Comparison of ENCODE assay signal across 34 cellular contexts in genomic region chr16:17392127-17392856, GRCh38.
A peak's percentile ranks its signal among the peaks of the same experiment; 100 is the strongest.
DNase-seq lines count a peak whose midpoint lies in the region; ATAC-seq and TF ChIP-seq lines count a peak whose summit lies in the region.
"Had no signal": no experiment of that assay in that cellular context is flagged by ENCODE, and none has a peak within 500 bp of the region (broad histone marks: within the 10 kb centered on the region; RNA-seq: fewer than 3 reads in every experiment).

No MANE protein-coding gene starts in this region.

- no peaks in the 10 kb centered on the region for H3K9me3 Mint-ChIP-seq in natural killer cell
- no peaks in the 10 kb centered on the region for H3K9me3 Mint-ChIP-seq in natural killer cell treated with Interleukin-12 subunit alpha and Interleukin-12 subunit beta and Interleukin-15 and Interleukin-18, amount 100 ng/mL, for 72 hours
- no peaks in the 10 kb centered on the region for H3K9me3 Mint-ChIP-seq in dendritic cell treated with granulocyte-macrophage colony-stimulating factor and Interleukin-4, amounts not matched to agents 40 ng/mL and 50 ng/mL, for 4 days
- peaks cover 0 to 3% (median 0%) of the 10 kb centered on the region in 11 donors for H3K9me3 Mint-ChIP-seq in naive thymus-derived CD4-positive, alpha-beta T cell
- no peaks in the 10 kb centered on the region for H3K9me3 Mint-ChIP-seq in mesothelial cell of epicardium
- H3K9me3 Mint-ChIP-seq: activated T-helper 2 cell treated with anti-CD3 and anti-CD28 coated beads, Interferon-gamma antibody, Interleukin-2, Interleukin-4, amounts not matched to agents 10 μg/mL and 5 μg/mL and 100 μg/mL, durations not matched to agents 14 hours and 24 hours and 36 hours; nephron had no signal

- H3K4me3 Mint-ChIP-seq in natural killer cell (no peak overlapping the region), mesothelial cell of epicardium (no peak overlapping the region)
- no peak overlapping the region for H3K4me3 Mint-ChIP-seq in natural killer cell treated with Interleukin-12 subunit alpha and Interleukin-12 subunit beta and Interleukin-15 and Interleukin-18, amount 100 ng/mL, for 72 hours
- H3K4me3 Mint-ChIP-seq in dendritic cell treated with granulocyte-macrophage colony-stimulating factor and Interleukin-4, amounts not matched to agents 40 ng/mL and 50 ng/mL, for 4 days = no peak overlapping the region
- H3K4me3 Mint-ChIP-seq in naive thymus-derived CD4-positive, alpha-beta T cell = peak overlapping the region in 1 of 10 donors; percentile 11
- H3K4me3 Mint-ChIP-seq: activated CD4-positive, alpha-beta T cell treated with anti-CD3 and anti-CD28 coated beads for 36 hours; activated CD8-positive, alpha-beta T cell treated with anti-CD3 and anti-CD28 coated beads for 36 hours; CD8-positive, alpha-beta T cell; nephron had no signal

- no peak for TF ChIP-seq POLR2A in testis (IDR thresholded peaks at IDR 0.05)

- peaks cover 24 to 25% of the 10 kb centered on the region in 2 donors for H3K4me1 ChIP-seq in naive thymus-derived CD4-positive, alpha-beta T cell (ENCODE audit: control insufficient read depth in 2 of 2, insufficient read depth in 2 of 2, low read length in 2 of 2)
- H3K4me1 ChIP-seq in testis = peaks cover 30% of the 10 kb centered on the region

- 49 to 50% methylated on average over 8 of the region's 8 CpGs for WGBS in testis, 2 donors

- H3K36me3 ChIP-seq in naive thymus-derived CD4-positive, alpha-beta T cell (ENCODE audit: control insufficient read depth in 2 of 3, insufficient read depth in 3 of 3, low read length in 3 of 3) = no peaks in the 10 kb centered on the region
- no peaks in the 10 kb centered on the region for H3K36me3 ChIP-seq in testis (ENCODE audit: low read depth, missing control alignments)
- H3K36me3 ChIP-seq: heart left ventricle, ovary, stomach, tibial artery had no signal

- H3K27ac ChIP-seq in naive thymus-derived CD4-positive, alpha-beta T cell (ENCODE audit: low read depth, low read length) = no peak overlapping the region
- peak overlapping the region; percentile 24 to 73 for H3K27ac ChIP-seq in testis
- H3K27ac ChIP-seq: heart left ventricle, ovary, stomach, tibial artery had no signal

- no peaks in the 10 kb centered on the region for H3K9me3 ChIP-seq in naive thymus-derived CD4-positive, alpha-beta T cell (ENCODE audit: control insufficient read depth in 2 of 3, low read length in 3 of 3)
- no peaks in the 10 kb centered on the region for H3K9me3 ChIP-seq in testis
- H3K9me3 ChIP-seq: heart left ventricle, ovary, stomach, tibial artery had no signal

- POLR2A ChIA-PET in naive thymus-derived CD4-positive, alpha-beta T cell (lab: Charles Lee) = interaction anchor here (0.6 kb wide), 1 partner anchor 9 kb away, joined by 3 read pairs; no protein-coding TSS in a partner anchor

- DNase-seq in natural killer cell (no peak), testis (peak; percentile 57), islet precursor cell (no peak), mesothelial cell of epicardium (ENCODE audit: low spot score in 2 of 2, unreplicated experiment in 2 of 2) (no peak)
- DNase-seq in natural killer cell treated with Interleukin-12 subunit alpha and Interleukin-12 subunit beta and Interleukin-15 and Interleukin-18, amount 100 ng/mL, for 72 hours (ENCODE audit: low spot score) = no peak
- DNase-seq in naive thymus-derived CD4-positive, alpha-beta T cell = no peak
- DNase-seq: activated CD4-positive, alpha-beta T cell treated with anti-CD3 and anti-CD28 coated beads for 36 hours; activated CD8-positive, alpha-beta memory T cell treated with anti-CD3 and anti-CD28 coated beads, Interleukin-2, amount 50 U/mL, for 48 hours; activated CD8-positive, alpha-beta T cell treated with anti-CD3 and anti-CD28 coated beads for 36 hours; activated naive CD4-positive, alpha-beta T cell treated with anti-CD3 and anti-CD28 coated beads, Interleukin-2, amount 50 U/mL, for 16 hours; amniotic stem cell; CD8-positive, alpha-beta T cell; cortex of kidney; HCEC 1CT; heart left ventricle; Kasumi-1; kidney glomerular epithelial cell; midbrain; MV-4-11; NCI-H1436; NCI-H2081 treated with DMSO at 0.1 percent for 48 hours; NCI-H226; NCI-H526 treated with DMSO at 0.1 percent for 48 hours; ovary; stimulated activated CD4-positive, alpha-beta T cell treated with anti-CD3 and anti-CD28 coated beads, Interleukin-2, amount 100 ng/mL, for 24 hours; stimulated activated CD8-positive, alpha-beta memory T cell treated with anti-CD3 and anti-CD28 coated beads, Interleukin-4, amount 100 ng/mL, for 48 hours; stomach; tibial artery had no signal

- H3K27me3 Mint-ChIP-seq in natural killer cell (ENCODE audit: low read depth in 2 of 2) = no peaks in the 10 kb centered on the region
- H3K27me3 Mint-ChIP-seq in natural killer cell treated with Interleukin-12 subunit alpha and Interleukin-12 subunit beta and Interleukin-15 and Interleukin-18, amount 100 ng/mL, for 72 hours = no peaks in the 10 kb centered on the region
- no peaks in the 10 kb centered on the region for H3K27me3 Mint-ChIP-seq in dendritic cell treated with granulocyte-macrophage colony-stimulating factor and Interleukin-4, amounts not matched to agents 40 ng/mL and 50 ng/mL, for 4 days
- no peaks in the 10 kb centered on the region for H3K27me3 Mint-ChIP-seq in naive thymus-derived CD4-positive, alpha-beta T cell
- peaks cover 2% of the 10 kb centered on the region for H3K27me3 Mint-ChIP-seq in mesothelial cell of epicardium (ENCODE audit: low read depth)
- H3K27me3 Mint-ChIP-seq: activated CD4-positive, alpha-beta T cell treated with anti-CD3 and anti-CD28 coated beads for 36 hours; activated CD8-positive, alpha-beta T cell treated with anti-CD3 and anti-CD28 coated beads for 36 hours had no signal

- ATAC-seq in natural killer cell = no peak
- ATAC-seq in natural killer cell treated with Interleukin-12 subunit alpha and Interleukin-12 subunit beta and Interleukin-15 and Interleukin-18, amount 100 ng/mL, for 72 hours = no peak
- ATAC-seq in naive thymus-derived CD4-positive, alpha-beta T cell = no peak
- no peak for ATAC-seq in HG03159 (IDR thresholded peaks at IDR 0.05; ENCODE audit: unreplicated experiment)
- ATAC-seq: activated CD4-positive, alpha-beta T cell treated with anti-CD3 and anti-CD28 coated beads for 36 hours; activated CD8-positive, alpha-beta T cell treated with anti-CD3 and anti-CD28 coated beads for 36 hours; heart left ventricle; Right ventricle myocardium inferior; SK-N-SH treated with all-trans-retinoic acid at 6 μM for 48 hours had no signal

- CTCF ChIA-PET in naive thymus-derived CD4-positive, alpha-beta T cell (lab: Charles Lee) = interaction anchor here (0.7 kb wide), 1 partner anchor 200 kb away, joined by 3 read pairs; no protein-coding TSS in a partner anchor

- no peak overlapping the region for H3K4me3 ChIP-seq in naive thymus-derived CD4-positive, alpha-beta T cell (ENCODE audit: low read length)
- no peak overlapping the region for H3K4me3 ChIP-seq in testis
- H3K4me3 ChIP-seq: heart left ventricle, ovary, stomach, tibial artery had no signal

- no peaks in the 10 kb centered on the region for H3K27me3 ChIP-seq in naive thymus-derived CD4-positive, alpha-beta T cell (ENCODE audit: control insufficient read depth in 2 of 2, insufficient read depth in 2 of 2, low read length in 2 of 2)
- no peaks in the 10 kb centered on the region for H3K27me3 ChIP-seq in testis
- H3K27me3 ChIP-seq: heart left ventricle, ovary, stomach, tibial artery had no signal

- H3K36me3 Mint-ChIP-seq in natural killer cell = no peaks in the 10 kb centered on the region
- peaks cover 6% of the 10 kb centered on the region for H3K36me3 Mint-ChIP-seq in natural killer cell treated with Interleukin-12 subunit alpha and Interleukin-12 subunit beta and Interleukin-15 and Interleukin-18, amount 100 ng/mL, for 72 hours
- H3K36me3 Mint-ChIP-seq in dendritic cell treated with granulocyte-macrophage colony-stimulating factor and Interleukin-4, amounts not matched to agents 40 ng/mL and 50 ng/mL, for 4 days (ENCODE audit: low read depth) = no peaks in the 10 kb centered on the region
- peaks cover 3 to 46% (median 13%) of the 10 kb centered on the region in 5 donors for H3K36me3 Mint-ChIP-seq in naive thymus-derived CD4-positive, alpha-beta T cell
- H3K36me3 Mint-ChIP-seq in mesothelial cell of epicardium = no peaks in the 10 kb centered on the region

- no peak for TF ChIP-seq CTCF in natural killer cell (IDR thresholded peaks at IDR 0.05)
- TF ChIP-seq CTCF in testis (IDR thresholded peaks at IDR 0.05) = no peak
- no peak for TF ChIP-seq CTCF in mesothelial cell of epicardium (IDR thresholded peaks at IDR 0.05; ENCODE audit: unreplicated experiment)

- H3K4me1 Mint-ChIP-seq in natural killer cell (peaks cover 48 to 73% of the 10 kb centered on the region in 2 donors), mesothelial cell of epicardium (peaks cover 19% of the 10 kb centered on the region)
- peaks cover 40 to 41% of the 10 kb centered on the region in 2 donors for H3K4me1 Mint-ChIP-seq in natural killer cell treated with Interleukin-12 subunit alpha and Interleukin-12 subunit beta and Interleukin-15 and Interleukin-18, amount 100 ng/mL, for 72 hours (ENCODE audit: low read depth in 2 of 2)
- peaks cover 32% of the 10 kb centered on the region for H3K4me1 Mint-ChIP-seq in dendritic cell treated with granulocyte-macrophage colony-stimulating factor and Interleukin-4, amounts not matched to agents 40 ng/mL and 50 ng/mL, for 4 days (ENCODE audit: low read depth)
- H3K4me1 Mint-ChIP-seq in naive thymus-derived CD4-positive, alpha-beta T cell = peaks cover 10 to 81% (median 62%) of the 10 kb centered on the region in 7 donors

- intact Hi-C loops in natural killer cell (cut with micrococcal nuclease) = no loop called here
- intact Hi-C loops in dendritic cell treated with granulocyte-macrophage colony-stimulating factor and Interleukin-4, amounts not matched to agents 40 ng/mL and 50 ng/mL, for 4 days (cut with micrococcal nuclease) = no loop called here
- intact Hi-C loops in naive thymus-derived CD4-positive, alpha-beta T cell (cut with micrococcal nuclease) = no loop called here
- intact Hi-C loops in testis (cut with DNase I; ENCODE audit: low total_unique reads) = no loop called here

- H3K27ac Mint-ChIP-seq in natural killer cell (peak overlapping the region; percentile 13), mesothelial cell of epicardium (no peak overlapping the region)
- H3K27ac Mint-ChIP-seq in natural killer cell treated with Interleukin-12 subunit alpha and Interleukin-12 subunit beta and Interleukin-15 and Interleukin-18, amount 100 ng/mL, for 72 hours = no peak overlapping the region
- peak overlapping the region; percentile 7 for H3K27ac Mint-ChIP-seq in dendritic cell treated with granulocyte-macrophage colony-stimulating factor and Interleukin-4, amounts not matched to agents 40 ng/mL and 50 ng/mL, for 4 days
- H3K27ac Mint-ChIP-seq in naive thymus-derived CD4-positive, alpha-beta T cell = peak overlapping the region in 5 of 9 donors; percentile 3 to 78 (median 52)
- H3K27ac Mint-ChIP-seq: activated CD4-positive, alpha-beta T cell treated with anti-CD3 and anti-CD28 coated beads for 36 hours; activated CD8-positive, alpha-beta T cell treated with anti-CD3 and anti-CD28 coated beads for 36 hours; activated T-helper 2 cell treated with anti-CD3 and anti-CD28 coated beads, Interferon-gamma antibody, Interleukin-2, Interleukin-4, amounts not matched to agents 10 μg/mL and 5 μg/mL and 100 μg/mL, durations not matched to agents 14 hours and 24 hours and 36 hours had no signal

Comparison
In these comparisons a context has a peak if more than half of its experiments do, and no peak if none do; other contexts are left out.
1. H3K27ac Mint-ChIP-seq: peak in natural killer cell (2 of 2), dendritic cell treated with granulocyte-macrophage colony-stimulating factor and Interleukin-4, amounts not matched to agents 40 ng/mL and 50 ng/mL, for 4 days (single experiment) and naive thymus-derived CD4-positive, alpha-beta T cell (5 of 9); none in natural killer cell treated with Interleukin-12 subunit alpha and Interleukin-12 subunit beta and Interleukin-15 and Interleukin-18, amount 100 ng/mL, for 72 hours (0 of 2) and mesothelial cell of epicardium (single experiment).